In the genomic region with DNA sequence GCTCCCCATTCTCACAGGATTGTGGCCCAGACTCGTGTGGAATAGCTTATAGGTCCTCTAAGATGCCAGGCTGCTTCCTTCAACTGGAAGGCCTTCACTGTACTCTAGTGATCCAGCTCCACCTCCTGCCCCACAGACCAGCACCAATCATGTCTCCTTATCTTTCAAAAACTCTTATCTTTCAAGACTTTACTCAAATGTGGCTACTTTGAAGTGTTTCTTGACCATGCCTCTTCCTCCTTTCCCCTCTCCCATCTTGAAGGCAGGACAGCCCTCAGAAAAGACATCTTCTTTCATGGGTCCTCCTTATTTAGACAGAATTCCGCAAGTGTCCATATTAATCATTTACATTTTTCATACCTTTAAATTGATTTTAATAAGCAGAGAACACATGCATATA, we compare ENCODE assay signal across 28 cellular contexts.
"Had no signal": no experiment of that assay in that cellular context is flagged by ENCODE, and none has a peak within 500 bp of the region (broad histone marks: within the 10 kb centered on the region; RNA-seq: fewer than 3 reads in every experiment).

No MANE protein-coding gene starts in this region.

- H3K27ac ChIP-seq: brain microvascular endothelial cell, coronary artery, dorsolateral prefrontal cortex had no signal

- ATAC-seq: activated CD4-positive, alpha-beta T cell treated with anti-CD3 and anti-CD28 coated beads for 36 hours; activated CD8-positive, alpha-beta T cell treated with anti-CD3 and anti-CD28 coated beads, Interleukin-2, amount 10 ng/mL, durations not matched to agents 7 days and 5 days; activated T-cell treated with anti-CD3 and anti-CD28 coated beads, Interleukin-2, amount 50 U/mL, for 4 hours; activated T-helper 17 cell treated with anti-CD3 and anti-CD28 coated beads, Interleukin-2, amount 50 U/mL, for 72 hours; esophagus mucosa; T-helper 17 cell had no signal

- H3K4me3 ChIP-seq: coronary artery, dorsolateral prefrontal cortex had no signal

- H3K27me3 ChIP-seq: brain microvascular endothelial cell, dorsolateral prefrontal cortex had no signal

- H3K36me3 ChIP-seq: brain microvascular endothelial cell had no signal

- DNase-seq: activated CD4-positive, alpha-beta memory T cell treated with anti-CD3 and anti-CD28 coated beads for 36 hours; activated CD4-positive, alpha-beta T cell treated with anti-CD3 and anti-CD28 coated beads for 36 hours; activated CD4-positive, alpha-beta T cell treated with anti-CD3 and anti-CD28 coated beads, Interleukin-2, amount 10 ng/mL, durations not matched to agents 24 days and 14 days; activated CD4-positive, CD25-positive, alpha-beta regulatory T cell; activated CD4-positive, CD25-positive, alpha-beta regulatory T cell treated with anti-CD3 and anti-CD28 coated beads, Interleukin-2, amount 50 U/mL, for 72 hours; activated CD8-positive, alpha-beta T cell treated with anti-CD3 and anti-CD28 coated beads, Interleukin-2, amount 10 ng/mL, durations not matched to agents 7 days and 5 days; activated effector memory CD4-positive, alpha-beta T cell treated with Interleukin-2 at 50 U/mL for 16 hours; activated gamma-delta T cell treated with Interleukin-2 at 50 U/mL for 16 hours; activated naive CD4-positive, alpha-beta T cell treated with anti-CD3 and anti-CD28 coated beads, Interleukin-2, amount 50 U/mL, for 16 hours; activated naive CD4-positive, alpha-beta T cell treated with Interleukin-2 at 50 U/mL for 16 hours; activated T-cell treated with anti-CD3 and anti-CD28 coated beads, Interleukin-2, amount 50 U/mL, for 4 hours; amniotic stem cell; anterior cingulate cortex; brain microvascular endothelial cell; dorsolateral prefrontal cortex; effector memory CD4-positive, alpha-beta T cell; endodermal cell; foreskin fibroblast; head of caudate nucleus; T-helper 1 cell; T-helper 17 cell; T1000 had no signal

- FAIRE-seq: astrocyte, bronchial epithelial cell, frontal cortex had no signal
